ENCODE assay signal across 20 cellular contexts in the genomic region with DNA sequence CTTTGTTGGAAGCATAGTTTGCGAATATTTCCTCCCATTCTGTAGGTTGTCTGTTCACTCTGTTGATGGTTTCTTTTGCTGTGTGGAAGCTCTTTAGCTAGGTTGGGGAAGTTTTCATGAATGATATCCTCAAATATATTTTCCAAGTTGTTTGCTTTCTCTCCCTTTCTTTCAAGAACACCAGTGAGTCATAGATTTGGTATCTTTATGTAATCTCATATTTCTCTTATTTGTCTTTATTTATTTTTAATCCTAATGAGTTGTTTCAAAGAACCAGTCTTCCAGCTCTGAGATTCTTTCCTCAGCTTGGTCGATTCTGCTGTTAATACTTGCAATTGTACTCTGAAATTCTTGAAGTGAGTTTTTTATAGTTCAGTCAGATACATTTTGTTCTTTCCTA.
"Had no signal": no experiment of that assay in that cellular context is flagged by ENCODE, and none has a peak within 500 bp of the region (broad histone marks: within the 10 kb centered on the region; RNA-seq: fewer than 3 reads in every experiment).

No MANE protein-coding gene starts in this region.

- DNase-seq: activated CD4-positive, alpha-beta memory T cell treated with anti-CD3 and anti-CD28 coated beads, Interleukin-2, amount 10 ng/mL, durations not matched to agents 7 days and 5 days; activated CD4-positive, alpha-beta T cell treated with anti-CD3 and anti-CD28 coated beads, Interleukin-2, amount 10 ng/mL, durations not matched to agents 7 days and 5 days; activated CD4-positive, CD25-positive, alpha-beta regulatory T cell; activated gamma-delta T cell; activated naive CD4-positive, alpha-beta T cell treated with anti-CD3 and anti-CD28 coated beads for 36 hours; activated T-cell treated with anti-CD3 and anti-CD28 coated beads for 4 hours; activated T-cell treated with anti-CD3 and anti-CD28 coated beads, Interleukin-2, amount 50 U/mL, for 48 hours; amygdala; brain microvascular endothelial cell; caudate nucleus; KG1; NCI-H1048; NCI-H146; NCI-H187 treated with DMSO at 0.1 percent for 48 hours; NCI-H2081 treated with DMSO at 0.1 percent for 48 hours; NCI-H446; NCI-H524; SJCRH30; SK-N-SH; T-helper 1 cell had no signal

- H3K4me3 ChIP-seq: SJCRH30 had no signal
